ENCODE assay signal across 30 cellular contexts in genomic region chr11:2536440-2536989, GRCh38.
DNase-seq lines count a peak whose midpoint lies in the region; ATAC-seq, FAIRE-seq and TF ChIP-seq lines count a peak whose summit lies in the region.
"Had no signal": no experiment of that assay in that cellular context is flagged by ENCODE, and none has a peak within 500 bp of the region (broad histone marks: within the 10 kb centered on the region; RNA-seq: fewer than 3 reads in every experiment).

No MANE protein-coding gene starts in this region.

- no peaks in the 10 kb centered on the region for H3K9me3 Mint-ChIP-seq in activated naive CD4-positive, alpha-beta T cell treated with anti-CD3 and anti-CD28 coated beads for 36 hours
- H3K9me3 Mint-ChIP-seq in endodermal cell: no peaks in the 10 kb centered on the region
- H3K9me3 Mint-ChIP-seq: CD8-positive, alpha-beta T cell; IgD-negative memory B cell; naive B cell had no signal

- H3K27ac ChIP-seq in BLaER1 (peak overlapping the region; percentile 45; the same call in 1 of the 2 replicates), endodermal cell (ENCODE audit: low read depth, low read length) (no peak overlapping the region), pancreas (no peak overlapping the region)
- H3K27ac ChIP-seq: A549, breast epithelium, epithelial cell of prostate, SJSA1, testis, uterus had no signal

- intact Hi-C loops in activated naive CD4-positive, alpha-beta T cell treated with anti-CD3 and anti-CD28 coated beads for 36 hours (cut with micrococcal nuclease): loop anchor here (10.0 kb wide), 1 partner anchor 342 kb away; no protein-coding TSS in a partner anchor
- intact Hi-C loops in pancreas (cut with DNase I): loop anchor here in 1 of 3 donors (10.0 kb wide), 1 partner anchor 358 kb away; no protein-coding TSS in a partner anchor

- no peaks in the 10 kb centered on the region for H3K36me3 ChIP-seq in BLaER1
- H3K36me3 ChIP-seq in endodermal cell (ENCODE audit: control insufficient read depth, insufficient read depth, low read length): no peaks in the 10 kb centered on the region
- no peaks in the 10 kb centered on the region for H3K36me3 ChIP-seq in pancreas
- H3K36me3 ChIP-seq: breast epithelium, SJSA1, uterus had no signal

- no peak for ATAC-seq in pancreas
- ATAC-seq: A549; activated CD4-positive, alpha-beta T cell treated with anti-CD3 and anti-CD28 coated beads for 36 hours; CD8-positive, alpha-beta T cell had no signal

- TF ChIP-seq CTCF in endodermal cell (conservative IDR thresholded peaks at IDR 0.05) (no peak), pancreas (IDR thresholded peaks at IDR 0.05) (no peak)

- WGBS in endodermal cell (ENCODE audit: insufficient coverage in 1 of 2, insufficient read length in 1 of 2), 2 experiments: 95 to 98% methylated on average over 18 to 19 of the region's 19 CpGs
- 95 to 97% methylated on average over 19 of the region's 19 CpGs for WGBS in pancreas, 2 donors

- peaks cover 17% of the 10 kb centered on the region; the same call in 1 of the 2 replicates for H4K20me1 ChIP-seq in BLaER1

- no peak for FAIRE-seq in pancreas (lab: Jason Lieb, UNC)
- FAIRE-seq: A549, colon, RCC 7860, small intestine had no signal

- no peaks in the 10 kb centered on the region for H3K27me3 ChIP-seq in BLaER1
- H3K27me3 ChIP-seq in endodermal cell (ENCODE audit: control insufficient read depth, insufficient read depth, low read length, poor library complexity, severe bottlenecking): no peaks in the 10 kb centered on the region
- H3K27me3 ChIP-seq in pancreas: no peaks in the 10 kb centered on the region
- H3K27me3 ChIP-seq: breast epithelium, SJSA1, testis, uterus had no signal

- H3K9ac ChIP-seq in BLaER1: peak overlapping the region; percentile 63; the same call in 1 of the 2 replicates
- H3K9ac ChIP-seq in endodermal cell (ENCODE audit: extremely low read depth, low read length, poor library complexity, severe bottlenecking): no peak overlapping the region

- no peak overlapping the region for H3K4me3 Mint-ChIP-seq in activated naive CD4-positive, alpha-beta T cell treated with anti-CD3 and anti-CD28 coated beads for 36 hours
- no peak overlapping the region for H3K4me3 Mint-ChIP-seq in endodermal cell
- H3K4me3 Mint-ChIP-seq: activated CD4-positive, alpha-beta T cell treated with anti-CD3 and anti-CD28 coated beads for 36 hours; CD8-positive, alpha-beta T cell; naive B cell had no signal

- H3K4me1 Mint-ChIP-seq in activated naive CD4-positive, alpha-beta T cell treated with anti-CD3 and anti-CD28 coated beads for 36 hours (ENCODE audit: low read depth): peaks cover 15% of the 10 kb centered on the region
- peaks cover 11% of the 10 kb centered on the region for H3K4me1 Mint-ChIP-seq in endodermal cell

- CTCF ChIA-PET in activated naive CD4-positive, alpha-beta T cell treated with anti-CD3 and anti-CD28 coated beads for 36 hours (lab: Charles Lee): interaction anchor here (8.7 kb wide), 1 partner anchor 352 kb away, joined by 280 read pairs; the partner anchor contains the start of gene CDKN1C

- H3K4me1 ChIP-seq in BLaER1: peaks cover 62% of the 10 kb centered on the region
- peaks cover 10% of the 10 kb centered on the region for H3K4me1 ChIP-seq in endodermal cell (ENCODE audit: control insufficient read depth, insufficient read depth, low read length)
- H3K4me1 ChIP-seq in pancreas: peaks cover 0 to 5% (median 0%) of the 10 kb centered on the region in 3 donors
- H3K4me1 ChIP-seq: A549 had no signal

- H3K27me3 Mint-ChIP-seq in activated naive CD4-positive, alpha-beta T cell treated with anti-CD3 and anti-CD28 coated beads for 36 hours (ENCODE audit: low read depth): no peaks in the 10 kb centered on the region
- H3K27me3 Mint-ChIP-seq in endodermal cell (ENCODE audit: insufficient read depth): peaks cover 43% of the 10 kb centered on the region
- H3K27me3 Mint-ChIP-seq: activated CD4-positive, alpha-beta T cell treated with anti-CD3 and anti-CD28 coated beads for 36 hours had no signal

- no peaks in the 10 kb centered on the region for H3K36me3 Mint-ChIP-seq in activated naive CD4-positive, alpha-beta T cell treated with anti-CD3 and anti-CD28 coated beads for 36 hours (ENCODE audit: low read depth)
- H3K36me3 Mint-ChIP-seq in endodermal cell (ENCODE audit: low read depth): no peaks in the 10 kb centered on the region
- H3K36me3 Mint-ChIP-seq: CD8-positive, alpha-beta T cell; naive B cell had no signal

- H3K4me2 ChIP-seq in BLaER1: peak overlapping the region; percentile 95
- H3K4me2 ChIP-seq: A549 had no signal

- no peak overlapping the region for H3K27ac Mint-ChIP-seq in activated naive CD4-positive, alpha-beta T cell treated with anti-CD3 and anti-CD28 coated beads for 36 hours
- H3K27ac Mint-ChIP-seq in endodermal cell: no peak overlapping the region
- H3K27ac Mint-ChIP-seq: activated CD4-positive, alpha-beta T cell treated with anti-CD3 and anti-CD28 coated beads for 36 hours; CD8-positive, alpha-beta T cell; IgD-negative memory B cell; naive B cell had no signal

- H3K4me3 ChIP-seq in BLaER1 (no peak overlapping the region), endodermal cell (ENCODE audit: low read length) (no peak overlapping the region), pancreas (no peak overlapping the region)
- H3K4me3 ChIP-seq: A549, breast epithelium, SJSA1, testis, uterus had no signal

- H3K9me3 ChIP-seq in BLaER1: no peaks in the 10 kb centered on the region
- H3K9me3 ChIP-seq in endodermal cell (ENCODE audit: control insufficient read depth, low read length): no peaks in the 10 kb centered on the region
- no peaks in the 10 kb centered on the region for H3K9me3 ChIP-seq in pancreas
- H3K9me3 ChIP-seq: A549, breast epithelium, SJSA1, testis, uterus had no signal

- peak; percentile 2 for DNase-seq in activated naive CD4-positive, alpha-beta T cell treated with anti-CD3 and anti-CD28 coated beads for 36 hours
- no peak for DNase-seq in activated naive CD4-positive, alpha-beta T cell treated with Interleukin-2 at 50 U/mL for 16 hours
- DNase-seq in endodermal cell (peak; percentile 44), pancreas (peak in 4 of 6 donors; percentile 7 to 52 (median 29)), RKO (ENCODE audit: low spot score) (no peak), inferior parietal cortex (ENCODE audit: extremely low spot score) (no peak), COR-L47 (lab: John Stamatoyannopoulos, UW) (no peak)
- DNase-seq: activated CD4-positive, alpha-beta T cell treated with anti-CD3 and anti-CD28 coated beads for 36 hours; activated gamma-delta T cell treated with Interleukin-2 at 50 U/mL for 16 hours; CD8-positive, alpha-beta T cell; DMS 273 treated with DMSO at 0.1 percent for 48 hours; effector CD8-positive, alpha-beta T cell; GOT3; hypothalamus; naive B cell; NCI-H82; small intestine; stimulated activated CD4-positive, alpha-beta T cell treated with anti-CD3 and anti-CD28 coated beads, Interleukin-1b, Interleukin-23, amount 100 ng/mL, for 48 hours; stimulated activated naive CD4-positive, alpha-beta T cell treated with Interleukin-2 at 50 U/mL for 16 hours; T-helper 9 cell; testis; uterus had no signal

Comparison
In these comparisons a context has a peak if more than half of its experiments do, and no peak if none do; other contexts are left out.
1. DNase-seq: peak in activated naive CD4-positive, alpha-beta T cell treated with anti-CD3 and anti-CD28 coated beads for 36 hours (single experiment), endodermal cell (single experiment) and pancreas (4 of 6); none in activated naive CD4-positive, alpha-beta T cell treated with Interleukin-2 at 50 U/mL for 16 hours (single experiment), RKO (single experiment), inferior parietal cortex (single experiment) and COR-L47 (single experiment).